17 cellular contexts compared by ENCODE assay signal in the genomic region with DNA sequence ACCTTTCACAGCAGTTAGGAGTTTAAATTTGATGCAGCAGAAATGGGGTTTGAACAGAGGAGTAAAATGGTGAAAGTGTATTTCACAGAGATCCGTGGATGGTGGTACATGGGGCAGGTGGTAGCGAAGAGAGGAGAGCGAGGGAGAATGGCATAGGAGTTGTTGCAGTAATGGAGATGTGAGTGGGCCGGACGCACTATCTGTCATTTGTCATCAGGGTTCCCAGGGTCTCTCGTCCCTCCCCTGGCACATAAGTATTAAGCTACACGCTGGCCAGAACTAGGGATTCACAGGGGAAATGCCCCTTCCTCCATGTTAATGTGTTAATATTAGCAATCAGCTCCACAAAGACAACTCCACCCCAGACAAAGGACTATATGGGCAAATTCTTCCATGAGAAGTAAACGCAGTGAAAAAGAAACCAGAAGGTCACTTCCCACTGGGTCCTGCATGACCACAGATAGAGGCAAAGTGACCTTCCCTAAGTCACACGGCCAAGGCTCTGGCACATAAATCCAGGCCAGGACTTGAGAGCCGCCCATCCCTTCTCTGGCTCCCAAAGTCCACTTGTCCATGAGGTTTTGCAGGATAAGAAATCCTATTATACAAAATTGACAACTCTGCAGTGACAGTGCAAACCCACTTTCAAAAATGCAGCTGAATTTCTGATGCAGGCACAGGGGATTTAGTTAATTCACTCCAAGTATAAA. TPM values are rescaled to one million over a fixed set of nuclear protein-coding genes. Genes with fewer than 3 reads are reported as not detected.
DNase-seq lines count a peak whose midpoint lies in the region; ATAC-seq, FAIRE-seq and TF ChIP-seq lines count a peak whose summit lies in the region.
"Had no signal": no experiment of that assay in that cellular context is flagged by ENCODE, and none has a peak within 500 bp of the region (broad histone marks: within the 10 kb centered on the region; RNA-seq: fewer than 3 reads in every experiment).

No MANE protein-coding gene starts in this region.

- no peak overlapping the region for H2AFZ ChIP-seq in IMR-90 (replicated peaks; ENCODE audit: low read length, poor library complexity)
- H2AFZ ChIP-seq in astrocyte (ENCODE audit: low read depth, low read length) = no peak overlapping the region
- H2AFZ ChIP-seq in keratinocyte (ENCODE audit: control insufficient read depth, low read length) = no peak overlapping the region

- H3K27ac ChIP-seq in A549 (peak overlapping the region in 1 of 2 experiments; percentile 43; a peak in 3 of 6 replicates), IMR-90 (ENCODE audit: insufficient read depth, low read length) (no peak overlapping the region), astrocyte (ENCODE audit: low read depth, low read length) (peak overlapping the region; percentile 6), keratinocyte (ENCODE audit: control insufficient read depth, insufficient read depth, low read length) (no peak overlapping the region)
- H3K27ac ChIP-seq: C4-2B had no signal

- peaks cover 81% of the 10 kb centered on the region for H4K20me1 ChIP-seq in IMR-90 (ENCODE audit: insufficient read depth, low read length)
- H4K20me1 ChIP-seq in astrocyte (ENCODE audit: insufficient read depth, low read length) = peaks cover 99% of the 10 kb centered on the region
- peaks cover 76% of the 10 kb centered on the region for H4K20me1 ChIP-seq in keratinocyte (ENCODE audit: control insufficient read depth, extremely low read depth, insufficient read depth, low read length)

- no peak overlapping the region for H2BK5ac ChIP-seq in IMR-90 (ENCODE audit: low read depth, low read length, poor library complexity, severe bottlenecking)

- ATAC-seq in A549 (no peak), IMR-90 (ENCODE audit: low read depth) (no peak), HG03469 (IDR thresholded peaks at IDR 0.05; ENCODE audit: unreplicated experiment) (no peak), HG03135 (IDR thresholded peaks at IDR 0.05; ENCODE audit: unreplicated experiment) (no peak), GM21390 (IDR thresholded peaks at IDR 0.05; ENCODE audit: unreplicated experiment) (no peak)
- ATAC-seq: PC-3 had no signal

- peak overlapping the region; percentile 68 for H3K27ac Mint-ChIP-seq in astrocyte (ENCODE audit: unreplicated experiment)
- H3K27ac Mint-ChIP-seq: IgD-negative memory B cell had no signal

- peaks cover 48% of the 10 kb centered on the region for H3K36me3 Mint-ChIP-seq in astrocyte (ENCODE audit: low read depth, unreplicated experiment)

- no peaks in the 10 kb centered on the region for H3K27me3 Mint-ChIP-seq in astrocyte (ENCODE audit: low read depth, unreplicated experiment)
- H3K27me3 Mint-ChIP-seq: IgD-negative memory B cell had no signal

- H3K4me1 ChIP-seq in A549 = peaks cover 100% of the 10 kb centered on the region
- peaks cover 10% of the 10 kb centered on the region for H3K4me1 ChIP-seq in IMR-90 (ENCODE audit: control insufficient read depth, insufficient read depth, low read length)
- H3K4me1 ChIP-seq in astrocyte (ENCODE audit: insufficient read depth, low read length) = peaks cover 40% of the 10 kb centered on the region
- H3K4me1 ChIP-seq in keratinocyte (ENCODE audit: control insufficient read depth, extremely low read depth, insufficient read depth, low read length) = no peaks in the 10 kb centered on the region

- H3K4me3 ChIP-seq in A549 = no peak overlapping the region
- H3K4me3 ChIP-seq in IMR-90 (ENCODE audit: insufficient read depth, low read depth, low read length) = no peak overlapping the region
- no peak overlapping the region for H3K4me3 ChIP-seq in astrocyte (ENCODE audit: insufficient read depth, low read depth, low read length)
- no peak overlapping the region for H3K4me3 ChIP-seq in keratinocyte (ENCODE audit: control insufficient read depth in 2 of 3, extremely low read depth in 1 of 3, insufficient read depth in 2 of 3, low read depth in 1 of 3, low read length in 3 of 3)

- H3K9me1 ChIP-seq in IMR-90 (ENCODE audit: insufficient read depth, low read length) (peaks cover 3% of the 10 kb centered on the region; the same call in 1 of the 2 replicates), keratinocyte (ENCODE audit: control insufficient read depth, extremely low read depth, insufficient read depth, low read length) (peaks cover 3% of the 10 kb centered on the region)

- H4K91ac ChIP-seq in IMR-90 (ENCODE audit: insufficient read depth, low read depth, low read length) = no peak overlapping the region

- peaks cover 77% of the 10 kb centered on the region for H3K4me1 Mint-ChIP-seq in astrocyte (ENCODE audit: low read depth, unreplicated experiment)
- H3K4me1 Mint-ChIP-seq: IgD-negative memory B cell had no signal

- peak overlapping the region; percentile 18; the same call in 1 of the 2 replicates for H3K14ac ChIP-seq in IMR-90 (replicated peaks; ENCODE audit: low read depth, low read length)

- H3K9me3 ChIP-seq in A549 (no peaks in the 10 kb centered on the region), IMR-90 (ENCODE audit: control insufficient read depth, insufficient read depth, low read length) (peaks cover 3% of the 10 kb centered on the region; the same call in 1 of the 2 replicates), astrocyte (ENCODE audit: insufficient read depth, low read depth, low read length) (peaks cover 8% of the 10 kb centered on the region), keratinocyte (ENCODE audit: control insufficient read depth, low read depth, low read length) (no peaks in the 10 kb centered on the region)

- H3K79me2 ChIP-seq in astrocyte (ENCODE audit: insufficient read depth, low read length) (peaks cover 79% of the 10 kb centered on the region), keratinocyte (ENCODE audit: control insufficient read depth, insufficient read depth, low read length) (peaks cover 10% of the 10 kb centered on the region)

- H3K36me3 ChIP-seq in IMR-90 (ENCODE audit: control insufficient read depth, insufficient read depth, low read length) = peaks cover 74% of the 10 kb centered on the region
- peaks cover 90% of the 10 kb centered on the region for H3K36me3 ChIP-seq in astrocyte (ENCODE audit: insufficient read depth, low read length)
- H3K36me3 ChIP-seq in keratinocyte (ENCODE audit: control insufficient read depth in 2 of 2, extremely low read depth in 1 of 2, insufficient read depth in 2 of 2, low read length in 2 of 2) = peaks cover 59 to 88% of the 10 kb centered on the region in 2 experiments

- H4K5ac ChIP-seq in IMR-90 (ENCODE audit: low read depth, low read length) = no peak overlapping the region

- TF ChIP-seq CTCF in A549 (IDR thresholded peaks at IDR 0.05) (no peak), IMR-90 (conservative IDR thresholded peaks at IDR 0.05; ENCODE audit: low read depth, low read length) (no peak), astrocyte (IDR thresholded peaks at IDR 0.05; ENCODE audit: insufficient read depth, low read depth, low read length) (no peak), keratinocyte (optimal IDR thresholded peaks at IDR 0.05 in 1 of 3, IDR thresholded peaks at IDR 0.05 in 1 of 3, conservative IDR thresholded peaks at IDR 0.05 in 1 of 3; ENCODE audit: extremely low read depth in 1 of 3, insufficient read depth in 2 of 3, low read length in 3 of 3) (no peak)

- no TSS peak for BruUV-seq in IMR-90 (replicated peaks; lab: Mats Ljungman, UMichigan)

- H2BK20ac ChIP-seq in IMR-90 (ENCODE audit: low read depth, low read length) = no peak overlapping the region

- no peaks in the 10 kb centered on the region for H3K9me3 Mint-ChIP-seq in astrocyte (ENCODE audit: unreplicated experiment)
- H3K9me3 Mint-ChIP-seq: IgD-negative memory B cell had no signal

- H4K8ac ChIP-seq in IMR-90 (ENCODE audit: low read depth in 2 of 2, low read length in 2 of 2) = no peak overlapping the region

- H3K79me1 ChIP-seq in IMR-90 (ENCODE audit: low read depth in 1 of 2, low read length in 2 of 2) = peaks cover 63 to 76% of the 10 kb centered on the region in 2 experiments

- in situ Hi-C loops in IMR-90 (cut with MboI; ENCODE audit: low sequenced_read_pairs) = no loop called here

- H2BK15ac ChIP-seq in IMR-90 (ENCODE audit: low read depth, low read length) = no peak overlapping the region

- DNase-seq in A549 (ENCODE audit: low read depth in 1 of 2, low spot score in 1 of 2) (no peak), IMR-90 (no peak), astrocyte (ENCODE audit: low read depth) (no peak), keratinocyte (ENCODE audit: low read depth, low spot score) (peak; percentile 19), cerebellar cortex (ENCODE audit: low spot score) (no peak)
- DNase-seq: EL, Kasumi-1, NCI-H187, NCI-H446, NCI-H69, PC-3 had no signal

- no peak overlapping the region for H3K56ac ChIP-seq in IMR-90 (ENCODE audit: extremely low read depth, insufficient read depth, low read length)

- dilution Hi-C loops in IMR-90 (cut with HindIII; ENCODE audit: low sequenced_read_pairs, unreplicated experiment) (no loop called here), keratinocyte (cut with MboI; ENCODE audit: extremely low pct_ligation_motif_present, low sequenced_read_pairs) (no loop called here)

- no peak overlapping the region for H3K4me3 Mint-ChIP-seq in astrocyte (ENCODE audit: unreplicated experiment)
- H3K4me3 Mint-ChIP-seq: IgD-negative memory B cell had no signal

- H2BK120ac ChIP-seq in IMR-90 (ENCODE audit: low read depth, low read length) = no peak overlapping the region

- H3K4me2 ChIP-seq in A549 (no peak overlapping the region), IMR-90 (ENCODE audit: low read depth, low read length) (no peak overlapping the region), astrocyte (ENCODE audit: low read length) (no peak overlapping the region), keratinocyte (ENCODE audit: control insufficient read depth, extremely low read depth, insufficient read depth, low read depth, low read length) (no peak overlapping the region)

- no peak overlapping the region for H2AK9ac ChIP-seq in IMR-90 (replicated peaks; ENCODE audit: low read depth, low read length, poor library complexity)

- TF ChIP-seq POLR2A in A549 (IDR thresholded peaks at IDR 0.05; ENCODE audit: low read length) (no peak), IMR-90 (IDR thresholded peaks at IDR 0.05; ENCODE audit: low read depth, low read length) (no peak)

- intact Hi-C loops in IMR-90 (cut with micrococcal nuclease) = no loop called here

- FAIRE-seq in A549 (lab: Jason Lieb, UNC) (no peak), astrocyte (lab: Jason Lieb, UNC) (no peak), keratinocyte (lab: Jason Lieb, UNC) (no peak)
- FAIRE-seq: A204.1 had no signal

- peak overlapping the region; percentile 11; the same call in 1 of the 2 replicates for H3K23ac ChIP-seq in IMR-90 (ENCODE audit: low read depth, low read length)

- POLR2A ChIA-PET in A549 (lab: Yijun Ruan, JAX) (interaction anchor here (0.9 to 1.1 kb wide), 2 partner anchors 19 to 38 kb away, joined by 3 read pairs; no protein-coding TSS in a partner anchor), IMR-90 (lab: Charles Lee; ENCODE audit: unreplicated experiment) (no interaction called here)

- no peak overlapping the region for H2AK5ac ChIP-seq in IMR-90 (ENCODE audit: low read depth, low read length)

- 88% methylated on average over 10 of the region's 10 CpGs for WGBS in A549 (ENCODE audit: missing lambda C conversion rate)
- WGBS in IMR-90 (ENCODE audit: extremely low coverage in 2 of 2, insufficient read length in 1 of 2), 2 experiments = 60% methylated on average over 1 of the region's 10 CpGs; no CpG with 5 or more reads in 1 of the 2 experiments

- TF ChIP-seq RAD21 in A549 (conservative IDR thresholded peaks at IDR 0.05 in 1 of 2, IDR thresholded peaks at IDR 0.05 in 1 of 2) (no peak), IMR-90 (IDR thresholded peaks at IDR 0.05; ENCODE audit: low read length) (no peak)

- H3K27me3 ChIP-seq in IMR-90 (ENCODE audit: control insufficient read depth, insufficient read depth, low read length) (no peaks in the 10 kb centered on the region), astrocyte (ENCODE audit: insufficient read depth, low read length) (no peaks in the 10 kb centered on the region), keratinocyte (ENCODE audit: control insufficient read depth, extremely low read depth, insufficient read depth, low read length) (no peaks in the 10 kb centered on the region)

- TF ChIP-seq EP300 in A549 (IDR thresholded peaks at IDR 0.05) = no peak

- no peak overlapping the region for H3K4ac ChIP-seq in IMR-90 (ENCODE audit: low read depth, low read length)

- no peak overlapping the region for H3K18ac ChIP-seq in IMR-90 (ENCODE audit: low read depth, low read length)

- CTCF ChIA-PET in A549 (lab: Yijun Ruan, JAX) (interaction anchor here (0.9 to 12.0 kb wide), 9 partner anchors 8 to 165 kb away, joined by 3 to 174 read pairs (median 4); no protein-coding TSS in a partner anchor), IMR-90 (lab: Yijun Ruan, JAX) (interaction anchor here (0.5 kb wide), 1 partner anchor 38 kb away, joined by 5 read pairs; no protein-coding TSS in a partner anchor)

- H3K9ac ChIP-seq in IMR-90 (ENCODE audit: low read depth, low read length) (no peak overlapping the region), astrocyte (ENCODE audit: low read length) (no peak overlapping the region), keratinocyte (ENCODE audit: control insufficient read depth, extremely low read depth, insufficient read depth, low read length) (no peak overlapping the region)

RNA-seq across cellular contexts. Expression of gene ANXA2, which starts 42.5 kb away (rescaled TPM):
- polyA plus RNA-seq in A549 (2011; rRNA removed) (5,725 and 5,746 TPM in 2 replicates), A549 (2017; fragmentation: RNase III; extraction: RNeasy Plus Mini Kit Qiagen cat#74134 plus additional on column Dnase treatment) (4,707 to 5,021 TPM (median 4,900 TPM) in 3 replicates), IMR-90 (2012; rRNA removed) (6,722 and 7,454 TPM in 2 replicates), keratinocyte (10,132 to 15,949 TPM (median 11,017 TPM) in 3 replicates)
- polyA plus RNA-seq in A549 (2012; cell fraction: cytosol; rRNA removed) = 4,340 and 4,409 TPM in 2 replicates
- 2,599 and 4,127 TPM in 2 replicates for polyA plus RNA-seq in A549 (2012; cell fraction: nucleus; rRNA removed)
- polyA minus RNA-seq in A549 (2011; rRNA and poly(A)+ RNA removed) = 4,094 and 4,183 TPM in 2 replicates
- total RNA-seq in IMR-90 (2012; rRNA removed) (6,979 and 8,412 TPM in 2 replicates), astrocyte (2,269 and 2,599 TPM in 2 replicates)
- polyA plus RNA-seq in IMR-90 (2012; cell fraction: cytosol; rRNA removed) = 2,230 and 5,114 TPM in 2 replicates
- polyA plus RNA-seq in IMR-90 (2012; cell fraction: nucleus; rRNA removed; ENCODE audit: low replicate concordance) = 764 and 3,092 TPM in 2 replicates
- 4,066 TPM for polyA plus RNA-seq in keratinocyte (2011; ENCODE audit: low read depth)
- 14,846 and 18,096 TPM in 2 replicates for polyA plus RNA-seq in keratinocyte (2011; cell fraction: cytosol; rRNA removed)
- 11,086 and 11,309 TPM in 2 replicates for polyA plus RNA-seq in keratinocyte (2011; cell fraction: nucleus; rRNA removed)
- polyA plus RNA-seq in keratinocyte (2012; ENCODE audit: low replicate concordance) = 4,107 and 9,800 TPM in 2 replicates
- polyA minus RNA-seq in keratinocyte = 5,148 to 8,880 TPM (median 8,598 TPM) in 3 replicates
- 5,055 TPM for polyA minus RNA-seq in keratinocyte (2011; cell fraction: cytosol; rRNA and poly(A)+ RNA removed)
- polyA minus RNA-seq in keratinocyte (2011; cell fraction: nucleus; rRNA and poly(A)+ RNA removed) = 2,602 and 4,474 TPM in 2 replicates
